ENCODE assay signal across 8 cellular contexts in the genomic region with DNA sequence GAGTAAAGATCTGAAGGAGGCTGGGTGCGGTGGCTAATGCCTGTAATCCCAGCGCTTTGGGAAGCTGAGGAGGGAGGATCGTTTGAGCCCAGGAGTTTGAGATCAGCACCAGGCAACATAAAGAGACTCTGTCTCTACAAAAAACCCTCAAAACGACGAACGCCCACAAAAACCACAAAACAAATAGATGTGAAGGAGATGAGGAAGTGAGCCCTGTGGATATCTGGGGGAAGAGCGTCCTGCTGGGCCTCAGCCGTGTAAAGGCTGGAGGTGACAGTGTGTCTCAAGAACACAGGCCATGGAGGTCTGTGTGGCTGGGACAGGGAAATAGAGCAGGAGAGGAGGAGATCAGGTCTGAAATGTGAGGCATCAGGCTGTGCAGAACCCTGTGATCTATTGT.
DNase-seq lines count a peak whose midpoint lies in the region; ATAC-seq, FAIRE-seq and TF ChIP-seq lines count a peak whose summit lies in the region.

No MANE protein-coding gene starts in this region.

- no peaks in the 10 kb centered on the region for H3K9me2 ChIP-seq in Loucy (replicated peaks; ENCODE audit: low read depth, low read length)

- TF ChIP-seq CTCF in Loucy (conservative IDR thresholded peaks at IDR 0.05; ENCODE audit: low read length) (no peak), astrocyte of the spinal cord (IDR thresholded peaks at IDR 0.05; ENCODE audit: low read depth, low read length) (no peak), thyroid gland (IDR thresholded peaks at IDR 0.05) (no peak)

- H3K27ac ChIP-seq in thyroid gland = no peak overlapping the region

- H3K4me1 ChIP-seq in Loucy (ENCODE audit: insufficient read depth, low read length, poor library complexity, severe bottlenecking) (peaks cover 11% of the 10 kb centered on the region), thyroid gland (no peaks in the 10 kb centered on the region)

- H3K4me2 ChIP-seq in Loucy (ENCODE audit: low read depth, low read length, poor library complexity, severe bottlenecking) = peak overlapping the region; percentile 27

- TF ChIP-seq POLR2A in H54 (IDR thresholded peaks at IDR 0.05; ENCODE audit: low read depth, low read length) (no peak), thyroid gland (IDR thresholded peaks at IDR 0.05) (no peak)

- no peaks in the 10 kb centered on the region for H3K27me3 ChIP-seq in Loucy (ENCODE audit: insufficient read depth, low read length, poor library complexity, severe bottlenecking)
- H3K27me3 ChIP-seq in thyroid gland = no peaks in the 10 kb centered on the region

- H3K36me3 ChIP-seq in Loucy (ENCODE audit: insufficient read depth, low read length) (peaks cover 11% of the 10 kb centered on the region; the same call in 1 of the 2 replicates), thyroid gland (no peaks in the 10 kb centered on the region)

- no peak overlapping the region for H2AFZ ChIP-seq in Loucy (ENCODE audit: low read length)

- no peaks in the 10 kb centered on the region for H3F3A ChIP-seq in Loucy (ENCODE audit: low read depth)

- DNase-seq in H54 (ENCODE audit: insufficient read length, low spot score) (no peak), astrocyte of the spinal cord (ENCODE audit: low read depth, low spot score) (peak; percentile 78), SW 1271 (lab: John Stamatoyannopoulos, UW) (no peak), amygdala (lab: John Stamatoyannopoulos, UW) (no peak), thyroid gland (no peak)
- DNase-seq in activated T-cell treated with anti-CD3 and anti-CD28 coated beads, Interleukin-2, amount 50 U/mL, for 1 hour = no peak

- ATAC-seq in GM18517 (IDR thresholded peaks at IDR 0.05; ENCODE audit: unreplicated experiment) = peak; percentile 92

- H3K79me2 ChIP-seq in Loucy (ENCODE audit: insufficient read depth, low read length) = no peaks in the 10 kb centered on the region

- FAIRE-seq in H54 (lab: Jason Lieb, UNC) = peak; percentile 91

- H3K9me3 ChIP-seq in Loucy (ENCODE audit: insufficient read depth, low read depth, low read length) = no peaks in the 10 kb centered on the region
- H3K9me3 ChIP-seq in thyroid gland = no peaks in the 10 kb centered on the region

- WGBS in thyroid gland, 2 donors = 77 to 80% methylated on average over 8 of the region's 8 CpGs

- no peak overlapping the region for H3K9ac ChIP-seq in Loucy (ENCODE audit: low read depth, low read length, poor library complexity, severe bottlenecking)

- intact Hi-C loops in thyroid gland (cut with DNase I) = no loop called here

- H3K4me3 ChIP-seq in Loucy (ENCODE audit: low read length, poor library complexity, severe bottlenecking) = no peak overlapping the region
- H3K4me3 ChIP-seq in astrocyte of the spinal cord (ENCODE audit: low read depth, low read length) = no peak overlapping the region
- no peak overlapping the region for H3K4me3 ChIP-seq in thyroid gland (replicated peaks in 1 of 3)

- H4K20me1 ChIP-seq in Loucy (ENCODE audit: insufficient read depth, low read length, poor library complexity, severe bottlenecking) = no peaks in the 10 kb centered on the region

- in situ Hi-C loops in astrocyte of the spinal cord (cut with HindIII; ENCODE audit: low sequenced_read_pairs) = no loop called here
